In the genomic region with DNA sequence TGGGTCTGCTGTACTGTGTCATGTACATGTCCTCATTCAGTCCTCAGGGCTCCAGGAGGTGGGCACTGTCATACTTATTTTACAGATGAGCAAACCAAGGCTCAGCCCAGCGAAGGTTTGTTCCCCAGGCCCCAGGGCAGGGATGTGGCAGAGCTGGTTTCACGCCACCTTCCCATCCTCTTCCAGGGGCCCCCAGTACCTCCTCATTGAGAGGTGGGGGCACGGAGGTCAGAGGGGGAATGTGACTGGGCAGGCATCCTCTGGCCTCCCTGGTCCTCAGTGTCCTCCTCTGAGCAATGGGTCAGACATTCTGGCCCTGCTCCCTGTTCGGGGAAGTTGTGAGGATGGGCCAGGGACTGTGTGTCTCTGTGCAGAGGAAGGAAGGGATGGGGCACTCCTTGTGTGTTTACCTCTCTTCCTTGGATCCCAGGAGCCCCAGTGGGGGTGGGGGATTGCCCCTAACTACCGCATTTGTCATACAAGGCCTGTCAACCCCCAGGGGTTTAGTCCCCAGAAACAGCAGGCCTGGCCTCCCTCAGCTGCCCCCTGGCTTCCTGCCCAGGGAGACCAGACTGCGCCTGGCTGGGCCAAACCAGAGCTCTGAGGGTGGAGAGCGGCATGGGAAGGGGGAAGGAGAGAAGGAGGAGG, we compare ENCODE assay signal across 22 cellular contexts.
DNase-seq lines count a peak whose midpoint lies in the region; ATAC-seq, FAIRE-seq and TF ChIP-seq lines count a peak whose summit lies in the region.
"Had no signal": no experiment of that assay in that cellular context is flagged by ENCODE, and none has a peak within 500 bp of the region (broad histone marks: within the 10 kb centered on the region; RNA-seq: fewer than 3 reads in every experiment).

No MANE protein-coding gene starts in this region.

- H3K4me1 ChIP-seq in kidney (ENCODE audit: control insufficient read depth in 1 of 2, insufficient read depth in 1 of 2, low read depth in 1 of 2, low read length in 2 of 2), result peaks cover 0 to 2% of the 10 kb centered on the region in 2 donors
- H3K4me1 ChIP-seq: stomach had no signal

- H3K27ac ChIP-seq in kidney (ENCODE audit: low read depth in 2 of 2, low read length in 2 of 2), result no peak overlapping the region
- H3K27ac ChIP-seq: stomach, VCaP had no signal

- no peak overlapping the region for H3K9ac ChIP-seq in kidney (ENCODE audit: low read length in 2 of 2)

- H3K9me3 Mint-ChIP-seq in activated naive CD4-positive, alpha-beta T cell treated with anti-CD3 and anti-CD28 coated beads, Interleukin-2, amount 50 U/mL, for 72 hours, result no peaks in the 10 kb centered on the region
- H3K9me3 Mint-ChIP-seq in activated naive CD4-positive, alpha-beta T cell treated with anti-CD3 and anti-CD28 coated beads, Interleukin-2, amount 10 ng/mL, durations not matched to agents 7 days and 5 days, result no peaks in the 10 kb centered on the region
- no peaks in the 10 kb centered on the region for H3K9me3 Mint-ChIP-seq in effector memory CD8-positive, alpha-beta T cell

- H3K4me3 ChIP-seq in kidney (ENCODE audit: low read length in 2 of 2), result no peak overlapping the region
- H3K4me3 ChIP-seq: stomach had no signal

- CTCF ChIA-PET in activated naive CD4-positive, alpha-beta T cell treated with anti-CD3 and anti-CD28 coated beads, Interleukin-2, amount 10 ng/mL, durations not matched to agents 7 days and 5 days (lab: Charles Lee), result interaction anchor here (1.0 kb wide), 1 partner anchor 13 kb away, joined by 4 read pairs; no protein-coding TSS in a partner anchor

- DNase-seq in activated naive CD4-positive, alpha-beta T cell treated with anti-CD3 and anti-CD28 coated beads, Interleukin-2, amount 50 U/mL, for 72 hours (ENCODE audit: low spot score in 2 of 2), result no peak
- no peak for DNase-seq in activated naive CD4-positive, alpha-beta T cell treated with anti-CD3 and anti-CD28 coated beads, Interleukin-2, amount 10 ng/mL, durations not matched to agents 7 days and 5 days
- DNase-seq in SK-N-DZ (ENCODE audit: low spot score) (peak; percentile 50), kidney (peak; percentile 71), sciatic nerve (ENCODE audit: low spot score) (no peak), NCI-H510A treated with DMSO at 0.1 percent for 48 hours (lab: John Stamatoyannopoulos, UW) (no peak)
- DNase-seq in effector memory CD8-positive, alpha-beta T cell, result no peak
- DNase-seq: 8988T; activated CD8-positive, alpha-beta memory T cell treated with anti-CD3 and anti-CD28 coated beads, Interleukin-2, amount 50 U/mL, for 48 hours; activated effector memory CD4-positive, alpha-beta T cell treated with anti-CD3 and anti-CD28 coated beads, Interleukin-2, amount 50 U/mL, for 16 hours; amniotic stem cell; central memory CD4-positive, alpha-beta T cell; effector CD8-positive, alpha-beta T cell; NCI-H526 treated with DMSO at 0.1 percent for 48 hours; nucleus accumbens; SHP77; stimulated activated CD4-positive, alpha-beta T cell treated with anti-CD3 and anti-CD28 coated beads, Interleukin-12 subunit alpha, Interleukin-12 subunit beta, amount 100 ng/mL, for 4 hours; stomach; T-helper 17 cell had no signal

- no peak for FAIRE-seq in kidney (lab: Jason Lieb, UNC)

- TF ChIP-seq CTCF in kidney (IDR thresholded peaks at IDR 0.05; ENCODE audit: borderline replicate concordance, extremely low read depth, insufficient read depth), result no peak

- H3K27me3 Mint-ChIP-seq in activated naive CD4-positive, alpha-beta T cell treated with anti-CD3 and anti-CD28 coated beads, Interleukin-2, amount 10 ng/mL, durations not matched to agents 7 days and 5 days, result peaks cover 35% of the 10 kb centered on the region
- peaks cover 0 to 10% of the 10 kb centered on the region in 2 donors for H3K27me3 Mint-ChIP-seq in effector memory CD8-positive, alpha-beta T cell
- H3K27me3 Mint-ChIP-seq: B cell had no signal

- intact Hi-C loops in kidney (cut with DNase I), result no loop called here
- intact Hi-C loops in sciatic nerve (cut with DNase I), result no loop called here

- no peak overlapping the region for H3K4me3 Mint-ChIP-seq in activated naive CD4-positive, alpha-beta T cell treated with anti-CD3 and anti-CD28 coated beads, Interleukin-2, amount 10 ng/mL, durations not matched to agents 7 days and 5 days
- no peak overlapping the region for H3K4me3 Mint-ChIP-seq in effector memory CD8-positive, alpha-beta T cell
- H3K4me3 Mint-ChIP-seq: B cell, T-helper 17 cell had no signal

- H3K9me3 ChIP-seq in kidney (ENCODE audit: control insufficient read depth in 1 of 2, low read length in 2 of 2), result no peaks in the 10 kb centered on the region
- H3K9me3 ChIP-seq: stomach had no signal

- no peak for ATAC-seq in activated naive CD4-positive, alpha-beta T cell treated with anti-CD3 and anti-CD28 coated beads, Interleukin-2, amount 50 U/mL, for 72 hours
- ATAC-seq in sciatic nerve (peak; percentile 6), HG02642 (IDR thresholded peaks at IDR 0.05; ENCODE audit: poor library complexity, unreplicated experiment) (no peak)
- ATAC-seq in effector memory CD8-positive, alpha-beta T cell (replicated peaks), result no peak
- ATAC-seq: T-helper 17 cell had no signal

- no peaks in the 10 kb centered on the region for H3K4me1 Mint-ChIP-seq in activated naive CD4-positive, alpha-beta T cell treated with anti-CD3 and anti-CD28 coated beads, Interleukin-2, amount 10 ng/mL, durations not matched to agents 7 days and 5 days
- no peaks in the 10 kb centered on the region for H3K4me1 Mint-ChIP-seq in effector memory CD8-positive, alpha-beta T cell (ENCODE audit: low read depth in 2 of 2)
- H3K4me1 Mint-ChIP-seq: B cell, T-helper 17 cell had no signal

- peak overlapping the region; percentile 13 to 65 for H3K27ac Mint-ChIP-seq in activated naive CD4-positive, alpha-beta T cell treated with anti-CD3 and anti-CD28 coated beads, Interleukin-2, amount 50 U/mL, for 72 hours
- no peak overlapping the region for H3K27ac Mint-ChIP-seq in activated naive CD4-positive, alpha-beta T cell treated with anti-CD3 and anti-CD28 coated beads, Interleukin-2, amount 10 ng/mL, durations not matched to agents 7 days and 5 days
- no peak overlapping the region for H3K27ac Mint-ChIP-seq in effector memory CD8-positive, alpha-beta T cell
- H3K27ac Mint-ChIP-seq: B cell, T-helper 17 cell had no signal

- no peaks in the 10 kb centered on the region for H3K36me3 ChIP-seq in kidney (ENCODE audit: control insufficient read depth in 1 of 2, insufficient read depth in 2 of 2, low read length in 2 of 2)
- H3K36me3 ChIP-seq: stomach had no signal

- no peaks in the 10 kb centered on the region for H3K36me3 Mint-ChIP-seq in activated naive CD4-positive, alpha-beta T cell treated with anti-CD3 and anti-CD28 coated beads, Interleukin-2, amount 50 U/mL, for 72 hours
- H3K36me3 Mint-ChIP-seq in activated naive CD4-positive, alpha-beta T cell treated with anti-CD3 and anti-CD28 coated beads, Interleukin-2, amount 10 ng/mL, durations not matched to agents 7 days and 5 days, result no peaks in the 10 kb centered on the region
- H3K36me3 Mint-ChIP-seq in effector memory CD8-positive, alpha-beta T cell (ENCODE audit: insufficient read depth), result peaks cover 2% of the 10 kb centered on the region

Comparison
In these comparisons a context has a peak if more than half of its experiments do, and no peak if none do; other contexts are left out.
1. H3K27ac Mint-ChIP-seq: peak in activated naive CD4-positive, alpha-beta T cell treated with anti-CD3 and anti-CD28 coated beads, Interleukin-2, amount 50 U/mL, for 72 hours (2 of 2); none in activated naive CD4-positive, alpha-beta T cell treated with anti-CD3 and anti-CD28 coated beads, Interleukin-2, amount 10 ng/mL, durations not matched to agents 7 days and 5 days (single experiment) and effector memory CD8-positive, alpha-beta T cell (0 of 2).
2. DNase-seq: peak in SK-N-DZ (single experiment) and kidney (single experiment); none in activated naive CD4-positive, alpha-beta T cell treated with anti-CD3 and anti-CD28 coated beads, Interleukin-2, amount 50 U/mL, for 72 hours (0 of 2), activated naive CD4-positive, alpha-beta T cell treated with anti-CD3 and anti-CD28 coated beads, Interleukin-2, amount 10 ng/mL, durations not matched to agents 7 days and 5 days (single experiment), sciatic nerve (single experiment), effector memory CD8-positive, alpha-beta T cell (0 of 3) and NCI-H510A treated with DMSO at 0.1 percent for 48 hours (single experiment).